ENCODE assay signal across 1 cellular context in the genomic region with DNA sequence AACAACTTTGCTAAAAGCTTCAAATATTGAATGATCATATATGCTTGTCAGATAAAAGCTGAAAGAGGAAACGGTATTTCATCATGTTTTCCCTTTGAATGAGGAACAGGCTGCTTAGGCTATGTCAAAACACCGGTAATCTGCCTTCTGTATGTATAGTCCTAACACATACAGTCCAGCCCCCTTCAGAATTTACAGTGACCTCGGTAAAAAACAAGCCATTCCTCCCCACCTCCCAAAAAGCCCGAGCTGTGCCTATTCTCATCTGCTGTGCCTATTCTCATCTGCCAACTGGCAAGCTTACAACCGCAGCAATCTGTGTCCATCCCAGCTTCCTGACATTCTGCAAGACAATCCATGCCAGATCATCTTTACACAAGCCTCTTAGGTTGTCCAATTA.
TF ChIP-seq lines count a peak whose summit lies in the region.

No MANE protein-coding gene starts in this region.

TF ChIP-seq in HepG2, 621 proteins besides CTCF, POLR2A, EP300 and RAD21:
- TF ChIP-seq SRSF9 (IDR thresholded peaks at IDR 0.05; ENCODE audit: borderline replicate concordance, insufficient read depth, low read depth, low read length, poor library complexity, severe bottlenecking) (no peak), SMYD3 (CRISPR knock-in tag; IDR thresholded peaks at IDR 0.05) (no peak), ZNF143 (CRISPR knock-in tag; IDR thresholded peaks at IDR 0.05) (no peak), SP1 (IDR thresholded peaks at IDR 0.05) (no peak), SP1 (CRISPR knock-in tag; IDR thresholded peaks at IDR 0.05) (no peak), CCDC6 (CRISPR knock-in tag; IDR thresholded peaks at IDR 0.05) (no peak), MTA1 (CRISPR knock-in tag; IDR thresholded peaks at IDR 0.05; ENCODE audit: borderline replicate concordance) (no peak), ZNF10 (CRISPR knock-in tag; IDR thresholded peaks at IDR 0.05; ENCODE audit: borderline replicate concordance, low read depth) (no peak), ZNF333 (CRISPR knock-in tag; IDR thresholded peaks at IDR 0.05; ENCODE audit: borderline replicate concordance) (no peak)
- TF ChIP-seq, protein P1, sequence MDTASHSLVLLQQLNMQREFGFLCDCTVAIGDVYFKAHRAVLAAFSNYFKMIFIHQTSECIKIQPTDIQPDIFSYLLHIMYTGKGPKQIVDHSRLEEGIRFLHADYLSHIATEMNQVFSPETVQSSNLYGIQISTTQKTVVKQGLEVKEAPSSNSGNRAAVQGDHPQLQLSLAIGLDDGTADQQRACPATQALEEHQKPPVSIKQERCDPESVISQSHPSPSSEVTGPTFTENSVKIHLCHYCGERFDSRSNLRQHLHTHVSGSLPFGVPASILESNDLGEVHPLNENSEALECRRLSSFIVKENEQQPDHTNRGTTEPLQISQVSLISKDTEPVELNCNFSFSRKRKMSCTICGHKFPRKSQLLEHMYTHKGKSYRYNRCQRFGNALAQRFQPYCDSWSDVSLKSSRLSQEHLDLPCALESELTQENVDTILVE (CRISPR knock-in tag; IDR thresholded peaks at IDR 0.05) = no peak
- TF ChIP-seq, protein P2, sequence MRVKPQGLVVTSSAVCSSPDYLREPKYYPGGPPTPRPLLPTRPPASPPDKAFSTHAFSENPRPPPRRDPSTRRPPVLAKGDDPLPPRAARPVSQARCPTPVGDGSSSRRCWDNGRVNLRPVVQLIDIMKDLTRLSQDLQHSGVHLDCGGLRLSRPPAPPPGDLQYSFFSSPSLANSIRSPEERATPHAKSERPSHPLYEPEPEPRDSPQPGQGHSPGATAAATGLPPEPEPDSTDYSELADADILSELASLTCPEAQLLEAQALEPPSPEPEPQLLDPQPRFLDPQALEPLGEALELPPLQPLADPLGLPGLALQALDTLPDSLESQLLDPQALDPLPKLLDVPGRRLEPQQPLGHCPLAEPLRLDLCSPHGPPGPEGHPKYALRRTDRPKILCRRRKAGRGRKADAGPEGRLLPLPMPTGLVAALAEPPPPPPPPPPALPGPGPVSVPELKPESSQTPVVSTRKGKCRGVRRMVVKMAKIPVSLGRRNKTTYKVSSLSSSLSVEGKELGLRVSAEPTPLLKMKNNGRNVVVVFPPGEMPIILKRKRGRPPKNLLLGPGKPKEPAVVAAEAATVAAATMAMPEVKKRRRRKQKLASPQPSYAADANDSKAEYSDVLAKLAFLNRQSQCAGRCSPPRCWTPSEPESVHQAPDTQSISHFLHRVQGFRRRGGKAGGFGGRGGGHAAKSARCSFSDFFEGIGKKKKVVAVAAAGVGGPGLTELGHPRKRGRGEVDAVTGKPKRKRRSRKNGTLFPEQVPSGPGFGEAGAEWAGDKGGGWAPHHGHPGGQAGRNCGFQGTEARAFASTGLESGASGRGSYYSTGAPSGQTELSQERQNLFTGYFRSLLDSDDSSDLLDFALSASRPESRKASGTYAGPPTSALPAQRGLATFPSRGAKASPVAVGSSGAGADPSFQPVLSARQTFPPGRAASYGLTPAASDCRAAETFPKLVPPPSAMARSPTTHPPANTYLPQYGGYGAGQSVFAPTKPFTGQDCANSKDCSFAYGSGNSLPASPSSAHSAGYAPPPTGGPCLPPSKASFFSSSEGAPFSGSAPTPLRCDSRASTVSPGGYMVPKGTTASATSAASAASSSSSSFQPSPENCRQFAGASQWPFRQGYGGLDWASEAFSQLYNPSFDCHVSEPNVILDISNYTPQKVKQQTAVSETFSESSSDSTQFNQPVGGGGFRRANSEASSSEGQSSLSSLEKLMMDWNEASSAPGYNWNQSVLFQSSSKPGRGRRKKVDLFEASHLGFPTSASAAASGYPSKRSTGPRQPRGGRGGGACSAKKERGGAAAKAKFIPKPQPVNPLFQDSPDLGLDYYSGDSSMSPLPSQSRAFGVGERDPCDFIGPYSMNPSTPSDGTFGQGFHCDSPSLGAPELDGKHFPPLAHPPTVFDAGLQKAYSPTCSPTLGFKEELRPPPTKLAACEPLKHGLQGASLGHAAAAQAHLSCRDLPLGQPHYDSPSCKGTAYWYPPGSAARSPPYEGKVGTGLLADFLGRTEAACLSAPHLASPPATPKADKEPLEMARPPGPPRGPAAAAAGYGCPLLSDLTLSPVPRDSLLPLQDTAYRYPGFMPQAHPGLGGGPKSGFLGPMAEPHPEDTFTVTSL (CRISPR knock-in tag; IDR thresholded peaks at IDR 0.05; ENCODE audit: borderline replicate concordance) = no peak
- TF ChIP-seq, protein P3, sequence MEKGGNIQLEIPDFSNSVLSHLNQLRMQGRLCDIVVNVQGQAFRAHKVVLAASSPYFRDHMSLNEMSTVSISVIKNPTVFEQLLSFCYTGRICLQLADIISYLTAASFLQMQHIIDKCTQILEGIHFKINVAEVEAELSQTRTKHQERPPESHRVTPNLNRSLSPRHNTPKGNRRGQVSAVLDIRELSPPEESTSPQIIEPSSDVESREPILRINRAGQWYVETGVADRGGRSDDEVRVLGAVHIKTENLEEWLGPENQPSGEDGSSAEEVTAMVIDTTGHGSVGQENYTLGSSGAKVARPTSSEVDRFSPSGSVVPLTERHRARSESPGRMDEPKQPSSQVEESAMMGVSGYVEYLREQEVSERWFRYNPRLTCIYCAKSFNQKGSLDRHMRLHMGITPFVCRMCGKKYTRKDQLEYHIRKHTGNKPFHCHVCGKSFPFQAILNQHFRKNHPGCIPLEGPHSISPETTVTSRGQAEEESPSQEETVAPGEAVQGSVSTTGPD (CRISPR knock-in tag; IDR thresholded peaks at IDR 0.05) = no peak
- TF ChIP-seq, protein P4, sequence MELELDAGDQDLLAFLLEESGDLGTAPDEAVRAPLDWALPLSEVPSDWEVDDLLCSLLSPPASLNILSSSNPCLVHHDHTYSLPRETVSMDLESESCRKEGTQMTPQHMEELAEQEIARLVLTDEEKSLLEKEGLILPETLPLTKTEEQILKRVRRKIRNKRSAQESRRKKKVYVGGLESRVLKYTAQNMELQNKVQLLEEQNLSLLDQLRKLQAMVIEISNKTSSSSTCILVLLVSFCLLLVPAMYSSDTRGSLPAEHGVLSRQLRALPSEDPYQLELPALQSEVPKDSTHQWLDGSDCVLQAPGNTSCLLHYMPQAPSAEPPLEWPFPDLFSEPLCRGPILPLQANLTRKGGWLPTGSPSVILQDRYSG (CRISPR knock-in tag; IDR thresholded peaks at IDR 0.05) = no peak
